Comparison of ENCODE assay signal across 23 cellular contexts in the genomic region with DNA sequence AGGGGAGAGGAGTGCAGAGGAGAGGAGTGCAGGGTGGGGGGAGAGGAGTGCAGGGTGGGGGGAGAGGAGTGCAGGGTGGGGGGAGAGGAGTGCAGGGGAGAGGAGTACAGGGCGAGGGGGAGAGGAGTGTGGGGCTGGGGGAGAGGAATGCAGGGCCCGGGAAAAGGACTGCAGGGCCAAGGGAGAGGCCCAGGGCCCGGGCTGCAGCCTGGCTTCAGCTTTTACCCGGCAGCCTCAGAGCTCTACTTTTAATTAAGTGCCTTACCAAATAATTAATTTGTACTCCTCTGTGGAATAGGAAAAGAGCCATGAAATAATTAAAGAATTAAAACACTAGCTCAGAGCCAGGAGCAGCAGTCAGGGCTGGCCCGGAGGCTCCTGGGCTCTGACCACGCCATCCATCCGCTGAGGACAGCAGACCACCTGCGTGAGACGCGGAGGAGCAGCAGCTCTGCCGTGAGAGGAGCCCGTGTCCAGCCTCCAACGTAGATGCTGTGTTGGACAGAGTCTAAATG.
DNase-seq lines count a peak whose midpoint lies in the region; ATAC-seq, FAIRE-seq and TF ChIP-seq lines count a peak whose summit lies in the region.
"Had no signal": no experiment of that assay in that cellular context is flagged by ENCODE, and none has a peak within 500 bp of the region (broad histone marks: within the 10 kb centered on the region; RNA-seq: fewer than 3 reads in every experiment).

No MANE protein-coding gene starts in this region.

- H3K9me3 Mint-ChIP-seq in stimulated activated naive CD8-positive, alpha-beta T cell treated with anti-CD3 and anti-CD28 coated beads, Interleukin-15, amount 100 ng/mL, for 72 hours: no peaks in the 10 kb centered on the region

- no peak overlapping the region for H3K4me3 ChIP-seq in H1 (ENCODE audit: extremely low read depth in 1 of 4, insufficient read depth in 2 of 4, low read depth in 3 of 4, low read length in 4 of 4)
- H3K4me3 ChIP-seq in spleen: no peak overlapping the region
- H3K4me3 ChIP-seq: A549; BLaER1 treated with 17β-estradiol and CSF1 and Interleukin-3, amounts not matched to agents 10 nM and 100 nM; GM23248; HAP-1 had no signal

- H2BK15ac ChIP-seq in H1 (ENCODE audit: low read length): no peak overlapping the region

- CTCF ChIA-PET in H1 (lab: Charles Lee; ENCODE audit: partially characterized antibody): interaction anchor here (0.8 to 1.4 kb wide), 4 partner anchors 14 to 524 kb away, joined by 3 to 4 read pairs (median 3); no protein-coding TSS in a partner anchor

- no peak overlapping the region for H4K91ac ChIP-seq in H1 (replicated peaks; ENCODE audit: insufficient read length, low read length)

- no peak overlapping the region for H2BK120ac ChIP-seq in H1 (replicated peaks; ENCODE audit: low read depth, low read length)

- TF ChIP-seq EP300 in H1 (IDR thresholded peaks at IDR 0.05; ENCODE audit: borderline replicate concordance in 1 of 2, low read depth in 2 of 2, low read length in 2 of 2): no peak

- H4K8ac ChIP-seq in H1 (ENCODE audit: extremely low read depth, insufficient read depth, low read length): no peak overlapping the region

- no peak overlapping the region for H4K5ac ChIP-seq in H1 (ENCODE audit: insufficient read length, low read depth, low read length)

- H3K4me3 Mint-ChIP-seq in stimulated activated naive CD8-positive, alpha-beta T cell treated with anti-CD3 and anti-CD28 coated beads, Interleukin-15, amount 100 ng/mL, for 72 hours: no peak overlapping the region
- H3K4me3 Mint-ChIP-seq: CD4-positive, alpha-beta memory T cell; HFFc6 had no signal

- H3K4me2 ChIP-seq in H1 (ENCODE audit: insufficient read depth in 1 of 2, low read depth in 2 of 2, low read length in 2 of 2): no peak overlapping the region
- H3K4me2 ChIP-seq: A549 had no signal

- no peak overlapping the region for H3K23ac ChIP-seq in H1 (ENCODE audit: insufficient read length)

- intact Hi-C loops in spleen (cut with DNase I; ENCODE audit: low total_unique reads): no loop called here

- no peak for FAIRE-seq in H1 (lab: Jason Lieb, UNC)
- FAIRE-seq: A549, GM12891, GM18507, H54 had no signal

- no peak for TF ChIP-seq RAD21 in H1 (IDR thresholded peaks at IDR 0.05 in 1 of 2, conservative IDR thresholded peaks at IDR 0.05 in 1 of 2; ENCODE audit: low read depth in 2 of 2, low read length in 2 of 2)

- H3K27ac ChIP-seq in H1 (ENCODE audit: low read depth, low read length) (no peak overlapping the region), spleen (no peak overlapping the region)
- H3K27ac ChIP-seq: A549; BLaER1 treated with 17β-estradiol and CSF1 and Interleukin-3, amounts not matched to agents 10 nM and 100 nM; GM23248 had no signal

- no peaks in the 10 kb centered on the region for H3K27me3 Mint-ChIP-seq in stimulated activated naive CD8-positive, alpha-beta T cell treated with anti-CD3 and anti-CD28 coated beads, Interleukin-15, amount 100 ng/mL, for 72 hours

- no peak overlapping the region for H2AFZ ChIP-seq in H1 (ENCODE audit: low read length)
- H2AFZ ChIP-seq: GM23248 had no signal

- H3K9me3 ChIP-seq in H1 (ENCODE audit: insufficient read depth in 2 of 2, low read depth in 1 of 2, low read length in 1 of 2) (0 out of 4 replicates have a peak, but pooled peaks cover 0 to 2% of the 10 kb centered on the region in 2 experiments), spleen (peaks cover 0 to 11% (median 8%) of the 10 kb centered on the region in 8 donors)
- H3K9me3 ChIP-seq: A549, HAP-1 had no signal

- no peak overlapping the region for H3K14ac ChIP-seq in H1 (ENCODE audit: insufficient read length)

- TF ChIP-seq CTCF in H1 (IDR thresholded peaks at IDR 0.05; ENCODE audit: control extremely low read depth in 1 of 3, insufficient read depth in 1 of 3, low read depth in 1 of 3, low read length in 3 of 3): no peak
- no peak for TF ChIP-seq CTCF in spleen (IDR thresholded peaks at IDR 0.05 in 8 of 11, conservative IDR thresholded peaks at IDR 0.05 in 3 of 11)

- no peaks in the 10 kb centered on the region for H3K4me1 Mint-ChIP-seq in stimulated activated naive CD8-positive, alpha-beta T cell treated with anti-CD3 and anti-CD28 coated beads, Interleukin-15, amount 100 ng/mL, for 72 hours
- H3K4me1 Mint-ChIP-seq: CD4-positive, alpha-beta memory T cell had no signal

- H3K23me2 ChIP-seq in H1 (ENCODE audit: low read depth, low read length): no peaks in the 10 kb centered on the region

- no peak overlapping the region for H3K4ac ChIP-seq in H1 (replicated peaks; ENCODE audit: insufficient read length, low read depth, low read length)

- H3K9ac ChIP-seq in H1 (replicated peaks in 1 of 4; ENCODE audit: extremely low read depth in 1 of 4, low read depth in 3 of 4, low read length in 3 of 4): no peak overlapping the region
- H3K9ac ChIP-seq: BLaER1 treated with 17β-estradiol and CSF1 and Interleukin-3, amounts not matched to agents 10 nM and 100 nM; GM23248 had no signal

- no peak overlapping the region for H2BK5ac ChIP-seq in H1 (ENCODE audit: low read depth, low read length)

- no peak overlapping the region for H2AK5ac ChIP-seq in H1 (ENCODE audit: low read depth, low read length)

- ATAC-seq in stimulated activated naive CD8-positive, alpha-beta T cell treated with anti-CD3 and anti-CD28 coated beads, Interleukin-15, amount 100 ng/mL, for 72 hours: peak; percentile 13
- ATAC-seq in stimulated activated naive CD8-positive, alpha-beta T cell treated with anti-CD3 and anti-CD28 coated beads, Interleukin-15, Interleukin-2, amounts not matched to agents 100 U/mL and 50 U/mL, for 24 hours: no peak
- ATAC-seq in GM21528 (IDR thresholded peaks at IDR 0.05; ENCODE audit: low FRiP score, unreplicated experiment): no peak
- ATAC-seq: A549 had no signal

- no peak for TF ChIP-seq POLR2A in H1 (IDR thresholded peaks at IDR 0.05; ENCODE audit: control extremely low read depth in 1 of 2, low read depth in 2 of 2, low read length in 2 of 2)
- no peak for TF ChIP-seq POLR2A in spleen (IDR thresholded peaks at IDR 0.05)

- H3K27me3 ChIP-seq in H1 (replicated peaks in 1 of 4; ENCODE audit: control insufficient read depth in 3 of 4, extremely low read depth in 1 of 4, insufficient read depth in 3 of 4, low read length in 3 of 4): no peaks in the 10 kb centered on the region
- peaks cover 0 to 16% (median 0%) of the 10 kb centered on the region in 7 donors for H3K27me3 ChIP-seq in spleen (replicated peaks in 1 of 7)
- H3K27me3 ChIP-seq: BE2C; BLaER1 treated with 17β-estradiol and CSF1 and Interleukin-3, amounts not matched to agents 10 nM and 100 nM had no signal

- 91% methylated on average over 9 of the region's 13 CpGs; no CpG with 5 or more reads in 1 of the 2 experiments for WGBS in H1 (ENCODE audit: extremely low coverage in 1 of 2, insufficient coverage in 1 of 2, insufficient read length in 1 of 2, insufficient replicate concordance in 2 of 2, low coverage in 1 of 2, low lambda C conversion rate in 2 of 2, missing lambda C conversion rate in 1 of 2), 2 experiments
- WGBS in spleen, 5 donors: 78 to 84% (median 80%) methylated on average over 13 of the region's 13 CpGs

- no peak overlapping the region for H3K56ac ChIP-seq in H1 (replicated peaks; ENCODE audit: insufficient read length, low read depth, low read length)

- no peaks in the 10 kb centered on the region for H3K79me1 ChIP-seq in H1 (ENCODE audit: low read depth, low read length)

- no peak overlapping the region; the same call in 1 of the 2 replicates for H2BK12ac ChIP-seq in H1 (ENCODE audit: low read depth, low read length)

- H3K79me2 ChIP-seq in H1 (ENCODE audit: control insufficient read depth in 1 of 2, insufficient read depth in 2 of 2, low read length in 2 of 2): no peaks in the 10 kb centered on the region

- H3K4me1 ChIP-seq in H1 (replicated peaks in 1 of 4; ENCODE audit: control insufficient read depth in 3 of 4, insufficient read depth in 4 of 4, low read length in 3 of 4) (peaks cover 0 to 16% (median 2%) of the 10 kb centered on the region in 4 experiments; a peak in 2 of 7 replicates), spleen (no peaks in the 10 kb centered on the region)
- H3K4me1 ChIP-seq: A549, BE2C, HAP-1 had no signal

- no peaks in the 10 kb centered on the region for H4K20me1 ChIP-seq in H1 (replicated peaks in 1 of 2; ENCODE audit: control insufficient read depth in 1 of 2, insufficient read depth in 2 of 2, low read length in 2 of 2)
- H4K20me1 ChIP-seq: BLaER1 treated with 17β-estradiol and CSF1 and Interleukin-3, amounts not matched to agents 10 nM and 100 nM had no signal

- H3K18ac ChIP-seq in H1 (ENCODE audit: extremely low read depth, low read length): no peak overlapping the region

- no peaks in the 10 kb centered on the region for H3K36me3 ChIP-seq in H1 (ENCODE audit: control insufficient read depth in 2 of 4, insufficient read depth in 4 of 4, low read length in 3 of 4)
- H3K36me3 ChIP-seq in spleen: no peaks in the 10 kb centered on the region
- H3K36me3 ChIP-seq: BE2C; BLaER1 treated with 17β-estradiol and CSF1 and Interleukin-3, amounts not matched to agents 10 nM and 100 nM; HAP-1 had no signal

- POLR2A ChIA-PET in H1 (lab: Charles Lee; ENCODE audit: partially characterized antibody): no interaction called here

- no peak overlapping the region for H3K27ac Mint-ChIP-seq in stimulated activated naive CD8-positive, alpha-beta T cell treated with anti-CD3 and anti-CD28 coated beads, Interleukin-15, amount 100 ng/mL, for 72 hours
- H3K27ac Mint-ChIP-seq: CD4-positive, alpha-beta memory T cell; HFFc6 had no signal

- DNase-seq in stimulated activated naive CD8-positive, alpha-beta T cell treated with anti-CD3 and anti-CD28 coated beads, Interleukin-15, amount 100 ng/mL, for 72 hours: no peak
- no peak for DNase-seq in stimulated activated naive CD8-positive, alpha-beta T cell treated with anti-CD3 and anti-CD28 coated beads, Interleukin-15, Interleukin-2, amounts not matched to agents 100 U/mL and 50 U/mL, for 24 hours
- no peak for DNase-seq in H1 (ENCODE audit: low read depth in 1 of 2, low spot score in 2 of 2)
- peak; percentile 58 for DNase-seq in spleen
- DNase-seq in NK-92 treated with Interleukin-12 subunit alpha and Interleukin-12 subunit beta, amount 100 ng/mL, for 24 hours (lab: John Stamatoyannopoulos, UW): no peak
- DNase-seq: 8988T; ACHN; AML-193; BE2C; Calu3; CD4-positive, alpha-beta memory T cell; COR-L47; DMS53; GF-D8; GM23248; HFFc6 had no signal

- H2BK20ac ChIP-seq in H1 (ENCODE audit: low read length): 0 out of 2 replicates have a peak overlapping the region, but pooled peaks have one; percentile 61

TF ChIP-seq in H1, 55 proteins besides CTCF, POLR2A, EP300 and RAD21 (continues in another document):
- TF ChIP-seq, protein P1, sequence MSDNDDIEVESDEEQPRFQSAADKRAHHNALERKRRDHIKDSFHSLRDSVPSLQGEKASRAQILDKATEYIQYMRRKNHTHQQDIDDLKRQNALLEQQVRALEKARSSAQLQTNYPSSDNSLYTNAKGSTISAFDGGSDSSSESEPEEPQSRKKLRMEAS (IDR thresholded peaks at IDR 0.05): no peak
- TF ChIP-seq FOSL1 (IDR thresholded peaks at IDR 0.05; ENCODE audit: insufficient read depth, low read depth, low read length) (no peak), BRCA1 (IDR thresholded peaks at IDR 0.05; ENCODE audit: low read depth, low read length) (no peak), RNF2 (IDR thresholded peaks at IDR 0.05; ENCODE audit: borderline replicate concordance, low read depth, low read length, missing control alignments, poor library complexity, severe bottlenecking) (no peak), TCF12 (IDR thresholded peaks at IDR 0.05; ENCODE audit: low read depth, low read length) (no peak)
